ENCODE assay signal across 8 cellular contexts in the genomic region with DNA sequence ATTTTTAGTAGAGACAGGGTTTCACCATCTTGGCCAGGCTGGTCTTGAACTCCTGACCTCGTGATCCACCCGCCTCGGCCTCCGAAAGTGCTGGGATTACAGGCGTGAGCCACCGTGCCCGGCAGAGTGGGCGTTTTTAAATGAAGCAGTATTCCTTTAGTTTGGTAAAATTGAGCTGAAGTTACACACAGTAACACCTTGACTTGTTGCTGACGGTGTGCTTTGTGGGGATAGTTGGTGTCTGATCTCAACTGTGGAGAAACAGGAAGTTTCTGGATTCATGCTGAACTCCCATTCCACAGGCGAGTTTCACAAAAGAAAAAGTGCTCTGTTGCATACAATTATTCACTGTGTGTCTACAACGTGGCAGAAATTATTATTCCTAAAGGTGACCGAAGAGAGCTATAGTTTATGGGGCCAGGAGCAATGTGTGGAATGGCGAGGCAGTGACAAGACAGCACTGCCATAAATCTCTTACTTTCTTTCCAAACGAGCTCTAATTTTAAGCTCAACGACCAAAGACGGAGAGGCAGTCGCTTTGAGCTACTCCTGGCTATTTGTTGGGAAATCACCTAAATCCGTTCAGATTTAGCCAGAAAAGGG. TPM values are rescaled to one million over a fixed set of nuclear protein-coding genes. Genes with fewer than 3 reads are reported as not detected.
DNase-seq lines count a peak whose midpoint lies in the region; ATAC-seq and TF ChIP-seq lines count a peak whose summit lies in the region.

No MANE protein-coding gene starts in this region.

- intact Hi-C loops in CD4-positive, alpha-beta memory T cell (cut with micrococcal nuclease), result loop anchor here (5.0 kb wide), 1 partner anchor 311 kb away; no protein-coding TSS in a partner anchor
- intact Hi-C loops in natural killer cell (cut with micrococcal nuclease), result no loop called here

- TF ChIP-seq CTCF in natural killer cell (IDR thresholded peaks at IDR 0.05), result no peak

- H3K36me3 ChIP-seq in CD4-positive, alpha-beta memory T cell (ENCODE audit: insufficient read depth, low read length), result no peaks in the 10 kb centered on the region

- peak overlapping the region; percentile 37 for H3K27ac ChIP-seq in CD4-positive, alpha-beta memory T cell (ENCODE audit: low read depth, low read length)

- H3K9me3 ChIP-seq in CD4-positive, alpha-beta memory T cell (ENCODE audit: control insufficient read depth in 1 of 2, low read length in 2 of 2), result no peaks in the 10 kb centered on the region

- H3K36me3 Mint-ChIP-seq in CD4-positive, alpha-beta memory T cell, result peaks cover 12 to 14% of the 10 kb centered on the region in 2 donors
- peaks cover 24% of the 10 kb centered on the region for H3K36me3 Mint-ChIP-seq in central memory CD8-positive, alpha-beta T cell (ENCODE audit: insufficient read depth)
- H3K36me3 Mint-ChIP-seq in natural killer cell, result peaks cover 7% of the 10 kb centered on the region

- peak overlapping the region; percentile 86 to 98 (median 92) for H3K4me3 Mint-ChIP-seq in CD4-positive, alpha-beta memory T cell
- H3K4me3 Mint-ChIP-seq in central memory CD8-positive, alpha-beta T cell, result peak overlapping the region; percentile 88
- H3K4me3 Mint-ChIP-seq in natural killer cell, result peak overlapping the region; percentile 91

- DNase-seq in CD4-positive, alpha-beta memory T cell, result no peak
- DNase-seq in central memory CD8-positive, alpha-beta T cell (ENCODE audit: low spot score in 2 of 2), result no peak
- DNase-seq in natural killer cell, result no peak
- no peak for DNase-seq in stimulated activated CD4-positive, alpha-beta T cell treated with anti-CD3 and anti-CD28 coated beads, Interleukin-4, amount 100 ng/mL, for 1 hour
- DNase-seq in T1000 (lab: John Stamatoyannopoulos, UW), result no peak
- no peak for DNase-seq in LoVo (ENCODE audit: low spot score)

- H3K27me3 Mint-ChIP-seq in CD4-positive, alpha-beta memory T cell, result peaks cover 8 to 10% of the 10 kb centered on the region in 2 donors
- H3K27me3 Mint-ChIP-seq in central memory CD8-positive, alpha-beta T cell, result peaks cover 12% of the 10 kb centered on the region
- peaks cover 16% of the 10 kb centered on the region in 2 donors for H3K27me3 Mint-ChIP-seq in natural killer cell (ENCODE audit: low read depth in 2 of 2)

- peaks cover 7% of the 10 kb centered on the region for H3K27me3 ChIP-seq in CD4-positive, alpha-beta memory T cell (ENCODE audit: insufficient read depth, low read length)

- peak overlapping the region; percentile 68 to 94 (median 87) for H3K27ac Mint-ChIP-seq in CD4-positive, alpha-beta memory T cell
- H3K27ac Mint-ChIP-seq in central memory CD8-positive, alpha-beta T cell (ENCODE audit: low read depth), result peak overlapping the region; percentile 93
- peak overlapping the region; percentile 21 to 74 for H3K27ac Mint-ChIP-seq in natural killer cell

- POLR2A ChIA-PET in CD4-positive, alpha-beta memory T cell (lab: Charles Lee; ENCODE audit: partially characterized antibody), result interaction anchor here (0.6 to 2.0 kb wide), 10 partner anchors 11 to 685 kb away, joined by 3 to 9 read pairs (median 5); no protein-coding TSS in a partner anchor

- ATAC-seq in HG03097 (IDR thresholded peaks at IDR 0.05; ENCODE audit: low FRiP score, unreplicated experiment) (peak; percentile 15), natural killer cell (peak in 1 of 3 donors; percentile 16), GM21717 (IDR thresholded peaks at IDR 0.05; ENCODE audit: unreplicated experiment) (no peak)
- ATAC-seq in central memory CD8-positive, alpha-beta T cell (replicated peaks; ENCODE audit: extremely low read depth, poor library complexity, severe bottlenecking), result peak; percentile 7

- H3K9me3 Mint-ChIP-seq in CD4-positive, alpha-beta memory T cell, result no peaks in the 10 kb centered on the region
- H3K9me3 Mint-ChIP-seq in central memory CD8-positive, alpha-beta T cell, result no peaks in the 10 kb centered on the region
- no peaks in the 10 kb centered on the region for H3K9me3 Mint-ChIP-seq in natural killer cell

- peaks cover 26 to 44% (median 34%) of the 10 kb centered on the region in 4 donors for H3K4me1 Mint-ChIP-seq in CD4-positive, alpha-beta memory T cell
- H3K4me1 Mint-ChIP-seq in central memory CD8-positive, alpha-beta T cell, result peaks cover 27% of the 10 kb centered on the region
- H3K4me1 Mint-ChIP-seq in natural killer cell, result peaks cover 13 to 18% of the 10 kb centered on the region in 2 donors

- CTCF ChIA-PET in CD4-positive, alpha-beta memory T cell (lab: Charles Lee; ENCODE audit: partially characterized antibody), result no interaction called here

- H3K4me3 ChIP-seq in CD4-positive, alpha-beta memory T cell (ENCODE audit: low read length in 2 of 2), result peak overlapping the region; percentile 4 to 67

- peaks cover 29% of the 10 kb centered on the region for H3K4me1 ChIP-seq in CD4-positive, alpha-beta memory T cell (ENCODE audit: insufficient read depth, low read length)

RNA-seq across cellular contexts. Expression of a gene that starts 0.5 kb away (rescaled TPM):
- 1 to 10 TPM; 1.3 to 2.2 TPM for total RNA-seq in CD4-positive, alpha-beta memory T cell
- polyA plus RNA-seq in CD4-positive, alpha-beta memory T cell, result under 1 TPM; 0.36 to 0.48 TPM
- under 1 TPM in 2 of 3 donors, not detected in 1; 0.75 to 0.94 TPM for total RNA-seq in natural killer cell
